ENCODE assay signal across 1 cellular context in genomic region chr20:50112512-50113419, GRCh38.
TF ChIP-seq lines count a peak whose summit lies in the region.

Gene UBE2V1 (minus strand): TSS chr20:50113150. CDS start chr20:50113128, 22 bp downstream.

TF ChIP-seq in HepG2, 621 proteins besides CTCF, POLR2A, EP300 and RAD21 (continued from another document and continues in another):
- TF ChIP-seq ZNF496 (CRISPR knock-in tag; IDR thresholded peaks at IDR 0.05; ENCODE audit: insufficient replicate concordance) (no peak), PBX3 (CRISPR knock-in tag; IDR thresholded peaks at IDR 0.05; ENCODE audit: borderline replicate concordance) (0 out of 2 replicates have a peak, but pooled peaks have one; percentile 23), FOXK1 (CRISPR knock-in tag; IDR thresholded peaks at IDR 0.05; ENCODE audit: borderline replicate concordance, low read depth) (no peak), FUBP1 (CRISPR knock-in tag; IDR thresholded peaks at IDR 0.05; ENCODE audit: borderline replicate concordance) (peak; percentile 24; the same call in 1 of the 2 replicates), RNF219 (CRISPR knock-in tag; IDR thresholded peaks at IDR 0.05) (no peak), ZNF124 (CRISPR knock-in tag; IDR thresholded peaks at IDR 0.05) (peak; percentile 79), CC2D1A (CRISPR knock-in tag; IDR thresholded peaks at IDR 0.05) (peak; percentile 45; the same call in 1 of the 2 replicates), ZNF670 (CRISPR knock-in tag; IDR thresholded peaks at IDR 0.05; ENCODE audit: borderline replicate concordance) (peak; percentile 81; the same call in 1 of the 2 replicates), FOXM1 (CRISPR knock-in tag; IDR thresholded peaks at IDR 0.05) (peak; percentile 86; the same call in 1 of the 2 replicates), ZBTB2 (CRISPR knock-in tag; IDR thresholded peaks at IDR 0.05; ENCODE audit: low read depth) (peak; percentile 73; the same call in 1 of the 2 replicates), PAXIP1 (CRISPR knock-in tag; conservative IDR thresholded peaks at IDR 0.05) (peak; percentile 50), ZNF713 (CRISPR knock-in tag; IDR thresholded peaks at IDR 0.05) (0 out of 2 replicates have a peak, but pooled peaks have one; percentile 50), ZNF292 (CRISPR knock-in tag; IDR thresholded peaks at IDR 0.05; ENCODE audit: borderline replicate concordance, low read depth) (peak; percentile 59; the same call in 1 of the 2 replicates), GTF3A (CRISPR knock-in tag; conservative IDR thresholded peaks at IDR 0.05) (no peak), CENPT (CRISPR knock-in tag; IDR thresholded peaks at IDR 0.05; ENCODE audit: low read depth) (peak; percentile 40; the same call in 1 of the 2 replicates), SMAD1 (CRISPR knock-in tag; IDR thresholded peaks at IDR 0.05; ENCODE audit: borderline replicate concordance, low read depth) (peak; percentile 98), GLI4 (CRISPR knock-in tag; IDR thresholded peaks at IDR 0.05; ENCODE audit: borderline replicate concordance) (peak; percentile 92; the same call in 1 of the 2 replicates), ZNF557 (CRISPR knock-in tag; IDR thresholded peaks at IDR 0.05) (no peak), ZNF816 (CRISPR knock-in tag; IDR thresholded peaks at IDR 0.05; ENCODE audit: borderline replicate concordance) (peak; percentile 91; the same call in 1 of the 2 replicates), ZSCAN31 (CRISPR knock-in tag; IDR thresholded peaks at IDR 0.05; ENCODE audit: low read depth) (peak; percentile 78), CHD2 (IDR thresholded peaks at IDR 0.05; ENCODE audit: low read depth, low read length) (0 out of 2 replicates have a peak, but pooled peaks have one; percentile 36), ZSCAN22 (CRISPR knock-in tag; IDR thresholded peaks at IDR 0.05) (0 out of 2 replicates have a peak, but pooled peaks have one; percentile 48), RAD51 (IDR thresholded peaks at IDR 0.05; ENCODE audit: borderline replicate concordance) (no peak), PHF20 (CRISPR knock-in tag; IDR thresholded peaks at IDR 0.05) (peak; percentile 82), SNAPC5 (CRISPR knock-in tag; IDR thresholded peaks at IDR 0.05; ENCODE audit: borderline replicate concordance) (0 out of 2 replicates have a peak, but pooled peaks have one; percentile 66), ZNF569 (CRISPR knock-in tag; IDR thresholded peaks at IDR 0.05; ENCODE audit: borderline replicate concordance) (no peak), ZNF589 (CRISPR knock-in tag; conservative IDR thresholded peaks at IDR 0.05) (no peak), ZNF737 (CRISPR knock-in tag; IDR thresholded peaks at IDR 0.05; ENCODE audit: borderline replicate concordance) (0 out of 2 replicates have a peak, but pooled peaks have one; percentile 64), ZSCAN9 (CRISPR knock-in tag; IDR thresholded peaks at IDR 0.05; ENCODE audit: borderline replicate concordance) (no peak; the same call in 1 of the 2 replicates), ZNF574 (CRISPR knock-in tag; IDR thresholded peaks at IDR 0.05) (peak; percentile 84), FOXP4 (CRISPR knock-in tag; IDR thresholded peaks at IDR 0.05) (peak; percentile 21; the same call in 1 of the 2 replicates), TIGD3 (CRISPR knock-in tag; IDR thresholded peaks at IDR 0.05; ENCODE audit: borderline replicate concordance) (no peak), YEATS4 (CRISPR knock-in tag; IDR thresholded peaks at IDR 0.05; ENCODE audit: borderline replicate concordance) (peak; percentile 98), ZFP36 (IDR thresholded peaks at IDR 0.05; ENCODE audit: borderline replicate concordance, low read depth, low read length, partially characterized antibody) (no peak), CENPBD1 (CRISPR knock-in tag; IDR thresholded peaks at IDR 0.05; ENCODE audit: borderline replicate concordance, low read depth) (no peak), PHF21A (CRISPR knock-in tag; IDR thresholded peaks at IDR 0.05) (peak; percentile 88; the same call in 1 of the 2 replicates), TRIM22 (IDR thresholded peaks at IDR 0.05) (no peak), ZNF672 (CRISPR knock-in tag; IDR thresholded peaks at IDR 0.05) (no peak), TOPORS (CRISPR knock-in tag; IDR thresholded peaks at IDR 0.05) (peak; percentile 35; the same call in 1 of the 2 replicates), ZFP82 (CRISPR knock-in tag; IDR thresholded peaks at IDR 0.05; ENCODE audit: borderline replicate concordance) (peak; percentile 60; the same call in 1 of the 2 replicates)
